Comparison of ENCODE assay signal across 8 cellular contexts in genomic region chr16:77211880-77212735, GRCh38. TPM values are rescaled to one million over a fixed set of nuclear protein-coding genes. Genes with fewer than 3 reads are reported as not detected.
DNase-seq lines count a peak whose midpoint lies in the region; FAIRE-seq and TF ChIP-seq lines count a peak whose summit lies in the region.

No MANE protein-coding gene starts in this region.

- H3K4me1 ChIP-seq in kidney (ENCODE audit: control insufficient read depth in 1 of 2, insufficient read depth in 1 of 2, low read depth in 1 of 2, low read length in 2 of 2), result peaks cover 0 to 3% of the 10 kb centered on the region in 2 donors

- TF ChIP-seq CTCF in GM12865 (IDR thresholded peaks at IDR 0.05; ENCODE audit: insufficient read depth, low read depth, low read length, missing control alignments) (no peak), HFF-Myc (IDR thresholded peaks at IDR 0.05; ENCODE audit: low read depth, low read length, missing control alignments) (no peak), kidney (IDR thresholded peaks at IDR 0.05; ENCODE audit: borderline replicate concordance, extremely low read depth, insufficient read depth) (no peak)

- no peak overlapping the region for H3K9ac ChIP-seq in kidney (ENCODE audit: low read length in 2 of 2)

- FAIRE-seq in kidney (lab: Jason Lieb, UNC), result no peak

- intact Hi-C loops in kidney (cut with DNase I), result no loop called here

- peak overlapping the region in 1 of 2 donors; percentile 28 for H3K27ac ChIP-seq in kidney (ENCODE audit: low read depth in 2 of 2, low read length in 2 of 2)

- H3K4me3 ChIP-seq in GM12865 (ENCODE audit: low read depth, low read length), result peak overlapping the region; percentile 74
- peak overlapping the region; percentile 40 for H3K4me3 ChIP-seq in HFF-Myc (replicated peaks; ENCODE audit: low read depth, low read length)
- peak overlapping the region; percentile 42 to 61 for H3K4me3 ChIP-seq in kidney (ENCODE audit: low read length in 2 of 2)

- H3K9me3 ChIP-seq in kidney (ENCODE audit: control insufficient read depth in 1 of 2, low read length in 2 of 2), result no peaks in the 10 kb centered on the region

- peak; percentile 77 for DNase-seq in GM12865 (ENCODE audit: low read depth)
- no peak for DNase-seq in HFF-Myc (ENCODE audit: extremely low read depth, low read depth)
- DNase-seq in NCI-H1105 (lab: John Stamatoyannopoulos, UW), result peak; percentile 85
- DNase-seq in T-helper 2 cell, result peak; percentile 44 to 86 (median 62)
- peak; percentile 80 for DNase-seq in astrocyte of the hippocampus (ENCODE audit: low read depth, low spot score)
- DNase-seq in kidney, result peak; percentile 86
- peak; percentile 78 for DNase-seq in stimulated activated CD4-positive, alpha-beta T cell treated with anti-CD3 and anti-CD28 coated beads, Interleukin-4, amount 100 ng/mL, for 1 hour
- no peak for DNase-seq in dedifferentiated amniotic fluid mesenchymal stem cell (ENCODE audit: extremely low spot score)

- no peaks in the 10 kb centered on the region for H3K36me3 ChIP-seq in kidney (ENCODE audit: control insufficient read depth in 1 of 2, insufficient read depth in 2 of 2, low read length in 2 of 2)

RNA-seq across cellular contexts. Expression of gene SYCE1L, which starts 12.9 kb away (rescaled TPM):
- total RNA-seq in kidney, result 9.7 TPM
- polyA plus RNA-seq in kidney (ENCODE audit: insufficient read depth, low read depth, low replicate concordance), result 7.1 TPM

RNA-seq across cellular contexts. Expression of gene MON1B, which starts 21.1 kb away (rescaled TPM):
- total RNA-seq in kidney, result 65.6 TPM
- polyA plus RNA-seq in kidney (ENCODE audit: insufficient read depth, low read depth, low replicate concordance), result 10.6 TPM

Comparison
In these comparisons a context has a peak if more than half of its experiments do, and no peak if none do; other contexts are left out.
1. DNase-seq: peak in GM12865 (single experiment), NCI-H1105 (single experiment), T-helper 2 cell (5 of 5), astrocyte of the hippocampus (single experiment), kidney (single experiment) and stimulated activated CD4-positive, alpha-beta T cell treated with anti-CD3 and anti-CD28 coated beads, Interleukin-4, amount 100 ng/mL, for 1 hour (single experiment); none in HFF-Myc (single experiment) and dedifferentiated amniotic fluid mesenchymal stem cell (single experiment).
2. Peak in every context shown above with its lines, with median percentiles within 50 percentile points of each other: H3K4me3 ChIP-seq.